Comparison of ENCODE assay signal across 8 cellular contexts in the genomic region with DNA sequence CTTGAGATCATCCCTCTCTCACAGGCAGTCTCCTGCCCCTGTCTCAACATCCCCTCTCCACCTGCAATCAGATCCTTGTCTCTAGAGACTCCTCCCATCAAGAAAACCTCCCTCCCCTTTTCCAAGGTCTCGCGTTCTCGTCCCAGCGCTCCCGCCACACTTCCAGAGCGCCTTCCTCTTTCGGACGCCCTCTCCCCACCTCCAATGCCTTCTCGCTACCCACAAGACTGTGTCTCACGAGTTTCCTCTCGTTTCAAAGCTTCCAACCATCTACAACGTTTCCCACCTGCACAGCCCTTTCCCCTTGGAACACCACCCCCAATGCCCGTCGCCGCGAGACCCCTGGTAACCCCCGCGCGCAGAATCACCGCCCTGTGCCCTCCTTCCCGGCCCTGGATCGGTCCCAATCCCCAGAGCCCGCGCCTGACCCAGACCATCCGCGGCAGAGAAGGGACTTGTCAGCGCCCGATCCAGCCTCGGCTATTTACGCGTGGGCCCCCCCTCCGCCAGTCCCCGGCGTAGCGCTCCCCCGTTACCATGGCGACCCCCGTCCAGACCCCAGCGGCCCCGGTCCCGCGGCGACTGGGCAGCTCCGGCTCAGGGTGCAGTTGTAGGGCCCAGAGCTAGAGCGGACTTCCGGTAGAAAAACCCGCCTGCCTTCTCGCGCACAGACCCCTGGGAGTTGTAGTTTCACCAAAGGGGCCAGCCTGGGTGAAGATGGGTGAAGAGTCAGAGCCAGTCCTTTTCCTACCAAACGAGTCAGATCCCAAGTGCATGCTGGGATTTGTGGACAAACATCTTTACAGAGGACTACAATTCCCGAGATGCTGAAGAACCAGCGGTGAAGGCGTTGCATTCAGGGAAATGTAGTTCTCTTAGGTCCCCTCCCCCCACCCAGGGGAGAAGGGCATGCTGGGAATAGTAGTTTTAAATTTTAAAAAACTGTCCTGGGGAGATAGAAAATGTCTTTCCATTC. TPM values are rescaled to one million over a fixed set of nuclear protein-coding genes. Genes with fewer than 3 reads are reported as not detected.
DNase-seq lines count a peak whose midpoint lies in the region; ATAC-seq, FAIRE-seq and TF ChIP-seq lines count a peak whose summit lies in the region.

A gene (minus strand): TSS at position 619 of the 976 bp plus-strand sequence. CDS start 80 bp downstream, at position 539.

- TF ChIP-seq POLR2A in body of pancreas (IDR thresholded peaks at IDR 0.05): peak in 2 of 3 donors; percentile 82 to 85

- peak; percentile 97 for FAIRE-seq in TTC549 (lab: Jason Lieb, UNC)

- no peaks in the 10 kb centered on the region for H3K9me3 ChIP-seq in body of pancreas

- no peaks in the 10 kb centered on the region for H3K27me3 ChIP-seq in body of pancreas

- WGBS in body of pancreas, 2 donors: 0% methylated on average over 32 to 51 of the region's 53 CpGs

- peak within 1 kb of the TSS; percentile 67 to 84 for H3K4me3 ChIP-seq in body of pancreas

- H3K27ac ChIP-seq in 22Rv1 (peak within 1 kb of the TSS; percentile 92), body of pancreas (peak within 1 kb of the TSS; percentile 52 to 89 (median 70))

- TF ChIP-seq CTCF in 22Rv1 (IDR thresholded peaks at IDR 0.05) (no peak), body of pancreas (IDR thresholded peaks at IDR 0.05) (peak in 1 of 7 experiments; percentile 19)

- intact Hi-C loops in body of pancreas (cut with DNase I): no loop called here
- intact Hi-C loops in sciatic nerve (cut with DNase I): no loop called here

- peaks cover 12% of the 10 kb centered on the region for H3K4me1 ChIP-seq in body of pancreas

- ATAC-seq in GM18520 (IDR thresholded peaks at IDR 0.05; ENCODE audit: unreplicated experiment): peak; percentile 87
- ATAC-seq in HG03064 (IDR thresholded peaks at IDR 0.05; ENCODE audit: low read depth, unreplicated experiment): peak; percentile 74
- ATAC-seq in body of pancreas: peak; percentile 98
- ATAC-seq in sciatic nerve: peak; percentile 95

- H3K36me3 ChIP-seq in body of pancreas (replicated peaks in 1 of 2; ENCODE audit: insufficient read depth in 1 of 2, low read depth in 2 of 2): no peaks in the 10 kb centered on the region

- DNase-seq in NCI-H2107 treated with DMSO at 0.1 percent for 48 hours (lab: John Stamatoyannopoulos, UW; ENCODE audit: unreplicated experiment) (peak; percentile 97), body of pancreas (peak; percentile 94 to 98 (median 95)), iPS DF 19.7 (ENCODE audit: low read depth, low spot score) (peak; percentile 100), sciatic nerve (ENCODE audit: low spot score) (peak; percentile 96)

RNA-seq across cellular contexts. Expression of the gene that starts here (rescaled TPM):
- total RNA-seq in body of pancreas (10 to 100 TPM; 32.2 to 49.1 TPM), sciatic nerve (59.7 TPM)

Comparison
In these comparisons a context has a peak if more than half of its experiments do, and no peak if none do; other contexts are left out.
1. Peak in every context shown above with its lines: DNase-seq, ATAC-seq, H3K4me3 ChIP-seq and H3K27ac ChIP-seq.